In the genomic region with DNA sequence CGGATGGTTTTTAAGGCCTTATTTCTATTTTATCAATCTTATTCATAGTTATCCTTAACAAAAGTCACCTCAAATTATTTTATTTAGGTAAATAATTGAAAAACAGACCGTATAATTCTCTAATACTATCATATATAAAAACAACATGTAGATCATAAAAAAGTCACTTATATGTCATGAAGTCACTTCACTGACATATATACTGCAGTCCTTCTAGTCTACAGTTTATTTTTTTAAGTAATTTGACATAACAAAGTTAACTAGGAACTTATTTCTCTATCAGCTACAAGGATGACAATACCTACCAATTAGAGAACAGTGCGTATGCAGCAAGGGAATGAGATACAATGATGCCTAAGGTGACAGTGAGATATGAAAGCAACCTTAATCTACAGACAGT, we compare ENCODE assay signal across 22 cellular contexts.
"Had no signal": no experiment of that assay in that cellular context is flagged by ENCODE, and none has a peak within 500 bp of the region (broad histone marks: within the 10 kb centered on the region; RNA-seq: fewer than 3 reads in every experiment).

No MANE protein-coding gene starts in this region.

- DNase-seq: hippocampal formation; kidney; left colon; left ventricle myocardium inferior; midbrain; mucosa of descending colon; naive thymus-derived CD4-positive, alpha-beta T cell; ovary; right cardiac atrium; spleen; stimulated activated CD4-positive, alpha-beta T cell treated with anti-CD3 and anti-CD28 coated beads, Interleukin-4, amount 100 ng/mL, for 24 hours; stimulated activated naive CD4-positive, alpha-beta T cell; tibial artery; trophoblast cell; upper lobe of right lung had no signal

- H3K27me3 ChIP-seq: ovary, spleen, suprapubic skin, tibial artery, upper lobe of right lung had no signal

- FAIRE-seq: kidney, urothelium cell line had no signal

- H3K4me3 ChIP-seq: left ventricle myocardium inferior, lung, mucosa of descending colon, ovary, skin epidermis, spleen, suprapubic skin, thoracic aorta, tibial artery, upper lobe of right lung had no signal

- H3K27ac ChIP-seq: left ventricle myocardium inferior, ovary, skin epidermis, spleen, suprapubic skin, thoracic aorta, tibial artery had no signal

- H3K36me3 ChIP-seq: left ventricle myocardium inferior, ovary, spleen, suprapubic skin, thoracic aorta, tibial artery, upper lobe of right lung had no signal

- ATAC-seq: left colon; mucosa of descending colon; naive thymus-derived CD4-positive, alpha-beta T cell; natural killer cell treated with Interleukin-12 subunit alpha and Interleukin-12 subunit beta and Interleukin-15 and Interleukin-18, amount 100 ng/mL, for 72 hours; right cardiac atrium; stimulated activated effector memory CD8-positive, alpha-beta T cell treated with anti-CD3 and anti-CD28 coated beads, Interleukin-12 subunit alpha, Interleukin-12 subunit beta, amount 100 ng/mL, for 72 hours; upper lobe of right lung had no signal

- H3K9me3 ChIP-seq: left ventricle myocardium inferior, mucosa of descending colon, ovary, spleen, suprapubic skin, thoracic aorta, tibial artery, upper lobe of right lung had no signal
